Comparison of ENCODE assay signal across 16 cellular contexts in genomic region chr7:24476227-24476626, GRCh38.
"Had no signal": no experiment of that assay in that cellular context is flagged by ENCODE, and none has a peak within 500 bp of the region (broad histone marks: within the 10 kb centered on the region; RNA-seq: fewer than 3 reads in every experiment).

No MANE protein-coding gene starts in this region.

- H3K36me3 Mint-ChIP-seq: activated naive CD8-positive, alpha-beta T cell treated with anti-CD3 and anti-CD28 coated beads, Interleukin-2, amount 10 ng/mL, durations not matched to agents 7 days and 5 days; naive thymus-derived CD4-positive, alpha-beta T cell; stimulated activated effector memory CD8-positive, alpha-beta T cell treated with anti-CD3 and anti-CD28 coated beads, Interleukin-12 subunit alpha, Interleukin-12 subunit beta, amount 100 ng/mL, for 72 hours had no signal

- H3K27ac ChIP-seq: hepatocyte, left lung, sigmoid colon, spleen, transverse colon had no signal

- H3K4me3 ChIP-seq: hepatocyte, left lung, sigmoid colon, spleen, transverse colon had no signal

- H3K4me1 Mint-ChIP-seq: activated naive CD8-positive, alpha-beta T cell treated with anti-CD3 and anti-CD28 coated beads, Interleukin-2, amount 10 ng/mL, durations not matched to agents 7 days and 5 days; naive thymus-derived CD4-positive, alpha-beta T cell had no signal

- H3K4me3 Mint-ChIP-seq: activated CD4-positive, alpha-beta T cell treated with anti-CD3 and anti-CD28 coated beads, Interleukin-2, amount 10 ng/mL, durations not matched to agents 7 days and 5 days; activated naive CD8-positive, alpha-beta T cell treated with anti-CD3 and anti-CD28 coated beads, Interleukin-2, amount 10 ng/mL, durations not matched to agents 7 days and 5 days; endodermal cell; naive thymus-derived CD4-positive, alpha-beta T cell; stimulated activated effector memory CD8-positive, alpha-beta T cell treated with anti-CD3 and anti-CD28 coated beads, Interleukin-12 subunit alpha, Interleukin-12 subunit beta, amount 100 ng/mL, for 72 hours; T-helper 2 cell treated with Interferon-gamma antibody and Interleukin-4, amounts not matched to agents 5 μg/mL and 100 μg/mL, for 36 hours had no signal

- H3K9me3 ChIP-seq: left lung, sigmoid colon, spleen, transverse colon had no signal

- H3K27me3 ChIP-seq: hepatocyte, left lung, sigmoid colon, transverse colon had no signal

- H3K4me1 ChIP-seq: left lung, spleen, transverse colon had no signal

- ATAC-seq: left lung; naive thymus-derived CD4-positive, alpha-beta T cell; stimulated activated effector memory CD8-positive, alpha-beta T cell treated with anti-CD3 and anti-CD28 coated beads, Interleukin-12 subunit alpha, Interleukin-12 subunit beta, amount 100 ng/mL, for 72 hours had no signal

- H3K9me3 Mint-ChIP-seq: activated CD4-positive, alpha-beta T cell treated with anti-CD3 and anti-CD28 coated beads, Interleukin-2, amount 10 ng/mL, durations not matched to agents 7 days and 5 days; activated naive CD8-positive, alpha-beta T cell treated with anti-CD3 and anti-CD28 coated beads, Interleukin-2, amount 10 ng/mL, durations not matched to agents 7 days and 5 days; endodermal cell; stimulated activated effector memory CD8-positive, alpha-beta T cell treated with anti-CD3 and anti-CD28 coated beads, Interleukin-12 subunit alpha, Interleukin-12 subunit beta, amount 100 ng/mL, for 72 hours; T-helper 2 cell treated with Interferon-gamma antibody and Interleukin-4, amounts not matched to agents 5 μg/mL and 100 μg/mL, for 36 hours had no signal

- H3K27me3 Mint-ChIP-seq: activated CD4-positive, alpha-beta T cell treated with anti-CD3 and anti-CD28 coated beads, Interleukin-2, amount 10 ng/mL, durations not matched to agents 7 days and 5 days had no signal

- DNase-seq: activated CD4-positive, alpha-beta T cell treated with anti-CD3 and anti-CD28 coated beads, Interleukin-2, amount 10 ng/mL, durations not matched to agents 7 days and 5 days; activated naive CD4-positive, alpha-beta T cell; activated naive CD8-positive, alpha-beta T cell treated with anti-CD3 and anti-CD28 coated beads, Interleukin-2, amount 10 ng/mL, durations not matched to agents 7 days and 5 days; activated T-cell treated with anti-CD3 and anti-CD28 coated beads for 4 hours; islet precursor cell; left lung; mammary epithelial cell; naive thymus-derived CD4-positive, alpha-beta T cell; nucleus accumbens; sigmoid colon; spleen; transverse colon had no signal

- H3K27ac Mint-ChIP-seq: activated CD4-positive, alpha-beta T cell treated with anti-CD3 and anti-CD28 coated beads, Interleukin-2, amount 10 ng/mL, durations not matched to agents 7 days and 5 days; activated naive CD8-positive, alpha-beta T cell treated with anti-CD3 and anti-CD28 coated beads, Interleukin-2, amount 10 ng/mL, durations not matched to agents 7 days and 5 days; endodermal cell; naive thymus-derived CD4-positive, alpha-beta T cell; stimulated activated effector memory CD8-positive, alpha-beta T cell treated with anti-CD3 and anti-CD28 coated beads, Interleukin-12 subunit alpha, Interleukin-12 subunit beta, amount 100 ng/mL, for 72 hours; T-helper 2 cell treated with Interferon-gamma antibody and Interleukin-4, amounts not matched to agents 5 μg/mL and 100 μg/mL, for 36 hours had no signal
